In genomic region chr14:104965561-104966231, GRCh38 we compare ENCODE assay signal across 1 cellular context.
TF ChIP-seq lines count a peak whose summit lies in the region.

No MANE protein-coding gene starts in this region.

TF ChIP-seq in IMR-90, 13 proteins besides CTCF, POLR2A, EP300 and RAD21:
- no peak for TF ChIP-seq RCOR1 (IDR thresholded peaks at IDR 0.05; ENCODE audit: insufficient replicate concordance, low read length)
- no peak for TF ChIP-seq MAFK (IDR thresholded peaks at IDR 0.05; ENCODE audit: low read depth, low read length)
- TF ChIP-seq RFX5 (IDR thresholded peaks at IDR 0.05; ENCODE audit: low read depth, low read length) = no peak
